In genomic region chr12:121894633-121895032, GRCh38 we compare ENCODE assay signal across 9 cellular contexts. TPM values are rescaled to one million over a fixed set of nuclear protein-coding genes. Genes with fewer than 3 reads are reported as not detected.
DNase-seq lines count a peak whose midpoint lies in the region; ATAC-seq and TF ChIP-seq lines count a peak whose summit lies in the region.
"Had no signal": no experiment of that assay in that cellular context is flagged by ENCODE, and none has a peak within 500 bp of the region (broad histone marks: within the 10 kb centered on the region; RNA-seq: fewer than 3 reads in every experiment).

No MANE protein-coding gene starts in this region.

- peaks cover 34 to 40% (median 37%) of the 10 kb centered on the region in 3 donors for H3K4me1 Mint-ChIP-seq in T-cell

- CTCF ChIA-PET in T-cell (lab: Charles Lee) = interaction anchor here in 1 of 2 donors (0.9 to 1.4 kb wide), 2 partner anchors 22 to 99 kb away, joined by 3 to 6 read pairs; no protein-coding TSS in a partner anchor

- H3K27ac ChIP-seq in 22Rv1 = peak overlapping the region; percentile 77
- H3K27ac ChIP-seq: heart right ventricle had no signal

- H3K9me3 Mint-ChIP-seq in T-cell = no peaks in the 10 kb centered on the region

- TF ChIP-seq CTCF in 22Rv1 (IDR thresholded peaks at IDR 0.05) = peak; percentile 47

- POLR2A ChIA-PET in T-cell (lab: Charles Lee) = no interaction called here

- H3K27ac Mint-ChIP-seq in T-cell = peak overlapping the region; percentile 77 to 87

- intact Hi-C loops in left ventricle myocardium superior (cut with micrococcal nuclease) = no loop called here

- ATAC-seq in T-cell (replicated peaks in 1 of 4) = peak in 3 of 4 experiments; percentile 48 to 54 (median 50)
- peak; percentile 43 for ATAC-seq in left ventricle myocardium superior
- ATAC-seq in HG03139 (IDR thresholded peaks at IDR 0.05; ENCODE audit: unreplicated experiment) = no peak
- no peak for ATAC-seq in HG03025 (IDR thresholded peaks at IDR 0.05; ENCODE audit: low FRiP score, unreplicated experiment)
- no peak for ATAC-seq in HG03039 (IDR thresholded peaks at IDR 0.05; ENCODE audit: unreplicated experiment)

- no peaks in the 10 kb centered on the region for H3K27me3 Mint-ChIP-seq in T-cell

- peak overlapping the region in 1 of 3 donors; percentile 19 for H3K4me3 Mint-ChIP-seq in T-cell

- DNase-seq in ELR (ENCODE audit: low read depth) = peak; percentile 54
- no peak for DNase-seq in T-cell
- no peak for DNase-seq in left ventricle myocardium superior
- no peak for DNase-seq in NCI-H187 treated with DMSO at 0.1 percent for 48 hours (lab: John Stamatoyannopoulos, UW)
- DNase-seq: heart right ventricle had no signal

- H3K36me3 Mint-ChIP-seq in T-cell = peaks cover 21% of the 10 kb centered on the region

RNA-seq across cellular contexts. Expression of gene PSMD9, which starts 6.0 kb away (rescaled TPM):
- 10 to 100 TPM; 42.1 to 57.3 (median 48.1) TPM for total RNA-seq in T-cell
- 30.3 TPM for total RNA-seq in left ventricle myocardium superior

RNA-seq across cellular contexts. Expression of gene CFAP251, which starts 23.8 kb away (rescaled TPM):
- total RNA-seq in T-cell = under 1 TPM; 0.50 to 0.61 (median 0.57) TPM
- 0.92 TPM for total RNA-seq in left ventricle myocardium superior

RNA-seq across cellular contexts. Expression of gene HPD, which starts 36.0 kb away (rescaled TPM):
- total RNA-seq in T-cell (under 1 TPM in 3 of 5 donors, not detected in 2; 0.39 to 0.92 (median 0.58) TPM), left ventricle myocardium superior (2.2 TPM)

Comparison
In these comparisons a context has a peak if more than half of its experiments do, and no peak if none do; other contexts are left out.
1. ATAC-seq: peak in T-cell (3 of 4) and left ventricle myocardium superior (single experiment); none in HG03139 (single experiment), HG03025 (single experiment) and HG03039 (single experiment).